ENCODE assay signal across 8 cellular contexts in genomic region chr9:16154570-16155078, GRCh38.
DNase-seq lines count a peak whose midpoint lies in the region; ATAC-seq and TF ChIP-seq lines count a peak whose summit lies in the region.
"Had no signal": no experiment of that assay in that cellular context is flagged by ENCODE, and none has a peak within 500 bp of the region (broad histone marks: within the 10 kb centered on the region; RNA-seq: fewer than 3 reads in every experiment).

No MANE protein-coding gene starts in this region.

- POLR2A ChIA-PET in WTC11 (lab: Charles Lee) = interaction anchor here (0.7 kb wide), 1 partner anchor 969 kb away, joined by 5 read pairs; no protein-coding TSS in a partner anchor

- CTCF ChIA-PET in WTC11 (lab: Charles Lee) = interaction anchor here (0.6 to 2.1 kb wide), 23 partner anchors 9 to 963 kb away, joined by 3 to 13 read pairs (median 4); no protein-coding TSS in a partner anchor

- peak overlapping the region; percentile 58 for H3K4me3 Mint-ChIP-seq in WTC11

- no peak overlapping the region for H3K27ac ChIP-seq in heart left ventricle
- H3K27ac ChIP-seq: SK-N-MC had no signal

- intact Hi-C loops in heart left ventricle (cut with DNase I) = loop anchor here in 1 of 10 donors (5.0 kb wide), 1 partner anchor 43 kb away; no protein-coding TSS in a partner anchor

- no peaks in the 10 kb centered on the region for H3K36me3 ChIP-seq in heart left ventricle

- H3K4me1 Mint-ChIP-seq in WTC11 = peaks cover 10% of the 10 kb centered on the region

- H3K27ac Mint-ChIP-seq in WTC11 = no peak overlapping the region

- ATAC-seq in GM18858 (IDR thresholded peaks at IDR 0.05; ENCODE audit: unreplicated experiment) (peak; percentile 54), HG03103 (IDR thresholded peaks at IDR 0.05; ENCODE audit: low read depth, unreplicated experiment) (peak; percentile 76), WTC11 (peak; percentile 98), heart left ventricle (peak in 3 of 4 donors; percentile 50 to 64 (median 50))

- peaks cover 0 to 10% (median 0%) of the 10 kb centered on the region in 9 donors for H3K27me3 ChIP-seq in heart left ventricle

- peaks cover 31% of the 10 kb centered on the region for H3K27me3 Mint-ChIP-seq in WTC11 (ENCODE audit: low read depth)

- TF ChIP-seq POLR2A in heart left ventricle (IDR thresholded peaks at IDR 0.05) = no peak

- no peaks in the 10 kb centered on the region for H3K9me3 Mint-ChIP-seq in WTC11

- H3K4me1 ChIP-seq in heart left ventricle = peaks cover 0 to 16% (median 0%) of the 10 kb centered on the region in 12 donors

- TF ChIP-seq CTCF in WTC11 (IDR thresholded peaks at IDR 0.05) = peak; percentile 25; the same call in 1 of the 2 replicates
- peak in 9 of 12 donors; percentile 13 to 48 (median 36) for TF ChIP-seq CTCF in heart left ventricle (IDR thresholded peaks at IDR 0.05)

- H3K4me3 ChIP-seq in heart left ventricle = peak overlapping the region in 5 of 12 donors; percentile 1 to 37 (median 17)
- H3K4me3 ChIP-seq: SK-N-MC had no signal

- DNase-seq in WTC11 (ENCODE audit: low spot score) (peak; percentile 79), heart left ventricle (peak in 1 of 5 donors; percentile 51), NCI-H2107 (lab: John Stamatoyannopoulos, UW) (no peak), kidney glomerular epithelial cell (lab: John Stamatoyannopoulos, UW) (no peak)
- peak; percentile 64 for DNase-seq in stimulated activated CD4-positive, alpha-beta T cell treated with anti-CD3 and anti-CD28 coated beads, Interleukin-15, amount 100 ng/mL, for 24 hours

- no peaks in the 10 kb centered on the region for H3K9me3 ChIP-seq in heart left ventricle

- WGBS in heart left ventricle, 4 donors = 9 to 22% (median 17%) methylated on average over 25 to 27 of the region's 27 CpGs

- H3K36me3 Mint-ChIP-seq in WTC11 = no peaks in the 10 kb centered on the region

TF ChIP-seq in WTC11, 78 proteins besides CTCF, POLR2A, EP300 and RAD21 (continues in another document):
- TF ChIP-seq USF1 (CRISPR knock-in tag; IDR thresholded peaks at IDR 0.05) = no peak
- TF ChIP-seq PREB (CRISPR knock-in tag; IDR thresholded peaks at IDR 0.05; ENCODE audit: borderline replicate concordance) = no peak
- TF ChIP-seq CBFB (CRISPR knock-in tag; IDR thresholded peaks at IDR 0.05; ENCODE audit: low read depth) = no peak
- no peak for TF ChIP-seq PRDM15 (CRISPR knock-in tag; IDR thresholded peaks at IDR 0.05)
- peak; percentile 68; the same call in 1 of the 2 replicates for TF ChIP-seq NFE2L1 (CRISPR knock-in tag; IDR thresholded peaks at IDR 0.05)
- TF ChIP-seq PRRX2 (CRISPR knock-in tag; IDR thresholded peaks at IDR 0.05) = no peak
- 0 out of 2 replicates have a peak, but pooled peaks have one; percentile 33 for TF ChIP-seq CREM (CRISPR knock-in tag; IDR thresholded peaks at IDR 0.05)
- peak; percentile 85 for TF ChIP-seq MAX (CRISPR knock-in tag; IDR thresholded peaks at IDR 0.05)
- 0 out of 2 replicates have a peak, but pooled peaks have one; percentile 44 for TF ChIP-seq FOXK1 (CRISPR knock-in tag; IDR thresholded peaks at IDR 0.05)
- TF ChIP-seq ETV6 (CRISPR knock-in tag; IDR thresholded peaks at IDR 0.05) = peak; percentile 60; the same call in 1 of the 2 replicates
- no peak for TF ChIP-seq AR (CRISPR knock-in tag; IDR thresholded peaks at IDR 0.05)
- TF ChIP-seq KAT7 (CRISPR knock-in tag; IDR thresholded peaks at IDR 0.05; ENCODE audit: borderline replicate concordance) = no peak
- no peak for TF ChIP-seq SMAD3 (CRISPR knock-in tag; IDR thresholded peaks at IDR 0.05; ENCODE audit: borderline replicate concordance)
- 0 out of 2 replicates have a peak, but pooled peaks have one; percentile 40 for TF ChIP-seq E2F1 (CRISPR knock-in tag; IDR thresholded peaks at IDR 0.05)

Comparison
In these comparisons a context has a peak if more than half of its experiments do, and no peak if none do; other contexts are left out.
1. DNase-seq: peak in WTC11 (single experiment) and stimulated activated CD4-positive, alpha-beta T cell treated with anti-CD3 and anti-CD28 coated beads, Interleukin-15, amount 100 ng/mL, for 24 hours (single experiment); none in NCI-H2107 (single experiment) and kidney glomerular epithelial cell (single experiment).
2. Peak in every context shown above with its lines, with median percentiles within 50 percentile points of each other: ATAC-seq.